8 cellular contexts compared by ENCODE assay signal in the genomic region with DNA sequence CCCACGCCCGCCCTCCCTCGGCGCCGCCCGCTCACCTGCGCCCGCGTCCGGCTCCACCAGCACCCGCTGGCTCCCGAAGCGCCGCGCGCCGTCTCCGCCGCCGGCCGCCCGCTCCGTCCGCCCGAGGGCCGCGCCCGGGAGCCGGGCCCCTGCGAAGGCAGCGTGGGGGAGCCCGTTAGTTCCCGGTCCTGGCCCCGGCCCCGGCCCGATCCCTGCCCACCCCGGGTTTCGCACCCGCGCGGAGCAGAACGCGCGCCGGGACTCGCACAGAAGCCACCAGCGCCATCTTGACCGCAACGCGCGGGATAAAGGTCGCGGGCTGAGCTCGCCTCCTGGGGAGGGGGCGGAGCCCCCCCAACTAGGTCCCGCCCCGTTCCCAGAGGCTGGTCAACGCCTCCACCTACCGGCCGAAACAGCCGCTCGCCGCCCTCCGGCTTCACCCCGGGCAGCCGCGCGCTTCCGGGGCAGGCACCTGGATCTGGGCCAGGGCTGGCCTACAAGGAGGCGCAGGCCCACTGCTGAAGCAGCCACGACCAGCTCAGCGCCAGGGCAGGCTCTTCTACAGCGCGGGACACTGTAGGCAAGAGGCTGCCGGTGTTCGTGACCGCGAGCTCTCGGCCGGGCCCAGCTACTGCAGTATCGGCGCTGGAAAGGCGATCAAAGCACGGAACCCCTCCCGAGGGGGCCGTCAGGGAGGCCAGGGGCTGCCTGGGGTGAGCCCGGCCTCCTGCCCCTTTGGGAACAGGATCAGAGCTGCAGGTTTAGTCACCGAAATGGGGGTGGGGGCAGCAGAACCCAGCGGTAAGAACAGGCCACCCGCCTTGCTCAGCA. TPM values are rescaled to one million over a fixed set of nuclear protein-coding genes. Genes with fewer than 3 reads are reported as not detected.
DNase-seq lines count a peak whose midpoint lies in the region; ATAC-seq and TF ChIP-seq lines count a peak whose summit lies in the region.

A gene with protein sequence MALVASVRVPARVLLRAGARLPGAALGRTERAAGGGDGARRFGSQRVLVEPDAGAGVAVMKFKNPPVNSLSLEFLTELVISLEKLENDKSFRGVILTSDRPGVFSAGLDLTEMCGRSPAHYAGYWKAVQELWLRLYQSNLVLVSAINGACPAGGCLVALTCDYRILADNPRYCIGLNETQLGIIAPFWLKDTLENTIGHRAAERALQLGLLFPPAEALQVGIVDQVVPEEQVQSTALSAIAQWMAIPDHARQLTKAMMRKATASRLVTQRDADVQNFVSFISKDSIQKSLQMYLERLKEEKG (minus strand): TSS at position 307 of the 831 bp plus-strand sequence. CDS start 21 bp downstream, at position 286.

- ATAC-seq in HG02852 (IDR thresholded peaks at IDR 0.05; ENCODE audit: unreplicated experiment) = peak; percentile 92

- peak within 1 kb of the TSS; percentile 58 for H3K4me3 ChIP-seq in astrocyte of the cerebellum (ENCODE audit: low read depth, low read length)

- DNase-seq in GM13977 (ENCODE audit: low spot score) = peak; percentile 100
- peak; percentile 52 for DNase-seq in NCI-H1694 treated with DMSO at 0.1 percent for 48 hours (lab: John Stamatoyannopoulos, UW)
- DNase-seq in T-helper 22 cell (ENCODE audit: low read depth) = peak; percentile 70
- peak; percentile 67 for DNase-seq in astrocyte of the cerebellum (ENCODE audit: low read depth)
- DNase-seq in hepatic stellate cell (ENCODE audit: low spot score) = peak; percentile 99
- peak; percentile 76 for DNase-seq in renal cortical epithelial cell (ENCODE audit: low read depth)
- no peak for DNase-seq in NCI-H1048 (lab: John Stamatoyannopoulos, UW)

- TF ChIP-seq CTCF in GM13977 (IDR thresholded peaks at IDR 0.05; ENCODE audit: extremely low read depth, insufficient read depth, missing control alignments) = peak; percentile 68
- peak; percentile 56 for TF ChIP-seq CTCF in astrocyte of the cerebellum (IDR thresholded peaks at IDR 0.05; ENCODE audit: low read depth, low read length, missing control alignments)

- in situ Hi-C loops in GM13977 (cut with MboI; ENCODE audit: low pct_unique_long_range_greater_than_20kb, low sequenced_read_pairs, unreplicated experiment) = no loop called here
- in situ Hi-C loops in astrocyte of the cerebellum (cut with HindIII; ENCODE audit: low sequenced_read_pairs) = no loop called here

RNA-seq across cellular contexts. Expression of the gene that starts here (rescaled TPM):
- total RNA-seq in renal cortical epithelial cell = 36.0 and 43.1 TPM in 2 replicates
